13 cellular contexts compared by ENCODE assay signal in the genomic region with DNA sequence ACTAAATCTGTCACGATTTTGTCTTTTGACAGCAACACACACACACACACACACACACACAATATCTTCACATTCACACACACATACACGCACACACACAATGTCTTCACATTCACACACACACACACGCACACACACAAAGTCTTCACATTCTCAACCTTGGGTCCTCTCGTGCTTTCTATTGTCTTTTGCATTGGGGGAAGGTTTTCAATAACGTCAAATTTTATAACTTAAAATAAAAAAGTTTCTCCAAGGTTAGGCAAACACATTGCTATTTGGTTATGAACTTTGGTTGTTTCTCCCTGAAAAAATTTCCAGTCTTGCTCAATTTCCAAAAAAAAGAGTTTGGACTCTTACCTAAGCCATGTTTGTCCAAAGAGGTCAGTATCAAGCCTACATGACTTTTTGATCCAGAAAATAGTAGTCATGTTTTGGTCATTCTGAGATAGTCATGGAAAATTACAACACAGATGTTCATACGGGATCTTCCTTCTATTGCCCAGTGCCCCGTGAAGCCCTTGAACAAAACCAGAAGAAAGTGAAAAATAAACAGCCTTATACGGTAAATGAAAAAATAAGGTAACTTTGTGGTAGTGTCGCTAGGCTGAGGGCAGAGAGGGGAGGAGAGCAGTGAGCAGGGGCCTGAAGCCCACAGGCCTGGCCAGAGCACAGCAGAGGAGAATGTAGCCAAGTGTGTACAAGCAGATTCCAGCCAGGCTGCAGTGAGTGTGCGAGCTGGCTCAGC.
DNase-seq lines count a peak whose midpoint lies in the region; ATAC-seq and TF ChIP-seq lines count a peak whose summit lies in the region.
"Had no signal": no experiment of that assay in that cellular context is flagged by ENCODE, and none has a peak within 500 bp of the region (broad histone marks: within the 10 kb centered on the region; RNA-seq: fewer than 3 reads in every experiment).

No MANE protein-coding gene starts in this region.

- peaks cover 0 to 9% (median 0%) of the 10 kb centered on the region in 7 donors for H3K4me1 Mint-ChIP-seq in naive thymus-derived CD4-positive, alpha-beta T cell
- no peaks in the 10 kb centered on the region for H3K4me1 Mint-ChIP-seq in activated naive CD8-positive, alpha-beta T cell treated with anti-CD3 and anti-CD28 coated beads for 36 hours
- H3K4me1 Mint-ChIP-seq: activated naive CD4-positive, alpha-beta T cell treated with anti-CD3 and anti-CD28 coated beads, Interleukin-2, amount 50 U/mL, for 24 hours had no signal

- intact Hi-C loops in naive thymus-derived CD4-positive, alpha-beta T cell (cut with micrococcal nuclease): no loop called here

- ATAC-seq in naive thymus-derived CD4-positive, alpha-beta T cell: peak; percentile 31
- no peak for ATAC-seq in GM21528 (IDR thresholded peaks at IDR 0.05; ENCODE audit: low FRiP score, unreplicated experiment)
- ATAC-seq: stimulated activated naive B cell treated with anti-CD40 and anti-IgM and Interleukin-4, amounts not matched to agents 10 μg/mL and 1 μg/mL and 100 μg/mL, for 72 hours had no signal

- H3K9ac ChIP-seq in Loucy (ENCODE audit: low read depth, low read length, poor library complexity, severe bottlenecking): no peak overlapping the region

- H2AFZ ChIP-seq in Loucy (ENCODE audit: low read length): no peak overlapping the region

- H3K9me2 ChIP-seq in Loucy (replicated peaks; ENCODE audit: low read depth, low read length): no peaks in the 10 kb centered on the region

- no peaks in the 10 kb centered on the region for H3K27me3 ChIP-seq in Loucy (ENCODE audit: insufficient read depth, low read length, poor library complexity, severe bottlenecking)
- no peaks in the 10 kb centered on the region for H3K27me3 ChIP-seq in naive thymus-derived CD4-positive, alpha-beta T cell (ENCODE audit: control insufficient read depth in 2 of 2, insufficient read depth in 2 of 2, low read length in 2 of 2)

- no peaks in the 10 kb centered on the region for H3K9me3 ChIP-seq in Loucy (ENCODE audit: insufficient read depth, low read depth, low read length)
- no peaks in the 10 kb centered on the region for H3K9me3 ChIP-seq in naive thymus-derived CD4-positive, alpha-beta T cell (ENCODE audit: control insufficient read depth in 2 of 3, low read length in 3 of 3)

- H3K79me2 ChIP-seq in Loucy (ENCODE audit: insufficient read depth, low read length): no peaks in the 10 kb centered on the region

- DNase-seq in fibroblast of pulmonary artery (ENCODE audit: low read depth) (peak; percentile 56), HT-29 (ENCODE audit: low spot score) (no peak)
- no peak for DNase-seq in naive thymus-derived CD4-positive, alpha-beta T cell
- DNase-seq in activated naive CD8-positive, alpha-beta T cell treated with anti-CD3 and anti-CD28 coated beads for 36 hours: no peak
- DNase-seq: glutamatergic neuron; NCI-H1105 treated with DMSO at 0.1 percent for 48 hours; NCI-H510A treated with DMSO at 0.1 percent for 48 hours; occipital lobe; stimulated activated naive B cell treated with anti-CD40 and anti-IgM and Interleukin-4, amounts not matched to agents 10 μg/mL and 1 μg/mL and 100 μg/mL, for 72 hours had no signal

- H3K4me2 ChIP-seq in Loucy (ENCODE audit: low read depth, low read length, poor library complexity, severe bottlenecking): peak overlapping the region; percentile 40

- POLR2A ChIA-PET in naive thymus-derived CD4-positive, alpha-beta T cell (lab: Charles Lee): no interaction called here

- H3K27me3 Mint-ChIP-seq in naive thymus-derived CD4-positive, alpha-beta T cell: peaks cover 0 to 2% (median 0%) of the 10 kb centered on the region in 5 donors
- H3K27me3 Mint-ChIP-seq in activated naive CD8-positive, alpha-beta T cell treated with anti-CD3 and anti-CD28 coated beads for 36 hours: no peaks in the 10 kb centered on the region

- peaks cover 0 to 7% (median 0%) of the 10 kb centered on the region in 5 donors for H3K36me3 Mint-ChIP-seq in naive thymus-derived CD4-positive, alpha-beta T cell
- H3K36me3 Mint-ChIP-seq in activated naive CD8-positive, alpha-beta T cell treated with anti-CD3 and anti-CD28 coated beads for 36 hours: no peaks in the 10 kb centered on the region

- peaks cover 0 to 12% (median 0%) of the 10 kb centered on the region in 11 donors for H3K9me3 Mint-ChIP-seq in naive thymus-derived CD4-positive, alpha-beta T cell
- no peaks in the 10 kb centered on the region for H3K9me3 Mint-ChIP-seq in activated naive CD8-positive, alpha-beta T cell treated with anti-CD3 and anti-CD28 coated beads for 36 hours
- H3K9me3 Mint-ChIP-seq: activated naive CD4-positive, alpha-beta T cell treated with anti-CD3 and anti-CD28 coated beads, Interleukin-2, amount 50 U/mL, for 24 hours had no signal

- H3K27ac Mint-ChIP-seq in naive thymus-derived CD4-positive, alpha-beta T cell: no peak overlapping the region
- no peak overlapping the region for H3K27ac Mint-ChIP-seq in activated naive CD8-positive, alpha-beta T cell treated with anti-CD3 and anti-CD28 coated beads for 36 hours
- H3K27ac Mint-ChIP-seq: activated naive CD4-positive, alpha-beta T cell treated with anti-CD3 and anti-CD28 coated beads, Interleukin-2, amount 50 U/mL, for 24 hours; stimulated activated naive B cell treated with anti-CD40 and anti-IgM and Interleukin-4, amounts not matched to agents 10 μg/mL and 1 μg/mL and 100 μg/mL, for 72 hours had no signal

- H3K4me3 Mint-ChIP-seq in naive thymus-derived CD4-positive, alpha-beta T cell: no peak overlapping the region
- no peak overlapping the region for H3K4me3 Mint-ChIP-seq in activated naive CD8-positive, alpha-beta T cell treated with anti-CD3 and anti-CD28 coated beads for 36 hours
- H3K4me3 Mint-ChIP-seq: activated naive CD4-positive, alpha-beta T cell treated with anti-CD3 and anti-CD28 coated beads, Interleukin-2, amount 50 U/mL, for 24 hours; stimulated activated naive B cell treated with anti-CD40 and anti-IgM and Interleukin-4, amounts not matched to agents 10 μg/mL and 1 μg/mL and 100 μg/mL, for 72 hours had no signal

- H3K4me1 ChIP-seq in Loucy (ENCODE audit: insufficient read depth, low read length, poor library complexity, severe bottlenecking) (peaks cover 50% of the 10 kb centered on the region), urinary bladder (ENCODE audit: insufficient read depth) (no peaks in the 10 kb centered on the region)
- H3K4me1 ChIP-seq in naive thymus-derived CD4-positive, alpha-beta T cell (ENCODE audit: control insufficient read depth in 2 of 2, insufficient read depth in 2 of 2, low read length in 2 of 2): no peaks in the 10 kb centered on the region

- H3K4me3 ChIP-seq in Loucy (ENCODE audit: low read length, poor library complexity, severe bottlenecking) (no peak overlapping the region), fibroblast of pulmonary artery (replicated peaks; ENCODE audit: low read depth, low read length) (no peak overlapping the region), urinary bladder (ENCODE audit: low read depth, low read length) (no peak overlapping the region)
- H3K4me3 ChIP-seq in naive thymus-derived CD4-positive, alpha-beta T cell (ENCODE audit: low read length): no peak overlapping the region

- no peaks in the 10 kb centered on the region for H3K36me3 ChIP-seq in Loucy (ENCODE audit: insufficient read depth, low read length)
- no peaks in the 10 kb centered on the region for H3K36me3 ChIP-seq in naive thymus-derived CD4-positive, alpha-beta T cell (ENCODE audit: control insufficient read depth in 2 of 3, insufficient read depth in 3 of 3, low read length in 3 of 3)
- no peaks in the 10 kb centered on the region for H3K36me3 ChIP-seq in urinary bladder (ENCODE audit: insufficient read depth)

- H4K20me1 ChIP-seq in Loucy (ENCODE audit: insufficient read depth, low read length, poor library complexity, severe bottlenecking): no peaks in the 10 kb centered on the region

- H3F3A ChIP-seq in Loucy (ENCODE audit: low read depth): no peaks in the 10 kb centered on the region

- H3K27ac ChIP-seq in naive thymus-derived CD4-positive, alpha-beta T cell (ENCODE audit: low read depth, low read length): no peak overlapping the region
- peak overlapping the region; percentile 71 for H3K27ac ChIP-seq in urinary bladder (ENCODE audit: low read depth)

- 69% methylated on average over 10 of the region's 10 CpGs for WGBS in urinary bladder

- CTCF ChIA-PET in naive thymus-derived CD4-positive, alpha-beta T cell (lab: Charles Lee): no interaction called here

- TF ChIP-seq CTCF in Loucy (conservative IDR thresholded peaks at IDR 0.05; ENCODE audit: low read length) (no peak), fibroblast of pulmonary artery (IDR thresholded peaks at IDR 0.05; ENCODE audit: low read length, missing control alignments) (no peak)
